In the genomic region with DNA sequence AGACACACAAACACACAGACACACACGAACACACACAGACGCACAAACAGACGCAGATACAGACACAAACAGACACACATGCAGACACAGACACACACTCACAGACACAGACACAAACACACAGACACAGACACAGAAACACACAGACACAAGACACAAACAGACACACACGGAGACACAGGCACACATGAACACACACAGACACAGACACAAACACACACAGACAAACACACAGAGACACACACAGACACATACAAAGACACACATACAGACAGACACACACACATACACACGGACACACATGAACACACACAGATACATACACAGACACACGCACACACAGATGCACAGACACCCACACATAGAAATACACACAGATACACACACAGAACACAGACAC, we compare ENCODE assay signal across 30 cellular contexts.
"Had no signal": no experiment of that assay in that cellular context is flagged by ENCODE, and none has a peak within 500 bp of the region (broad histone marks: within the 10 kb centered on the region; RNA-seq: fewer than 3 reads in every experiment).

No MANE protein-coding gene starts in this region.

- H3K27ac Mint-ChIP-seq: mesothelial cell of epicardium; natural killer cell treated with Interleukin-12 subunit alpha and Interleukin-12 subunit beta and Interleukin-15 and Interleukin-18, amount 100 ng/mL, for 72 hours; stimulated activated memory B cell treated with anti-CD40 and anti-IgM and Interleukin-4, amounts not matched to agents 10 μg/mL and 1 μg/mL and 100 μg/mL, for 72 hours had no signal

- H3K4me3 Mint-ChIP-seq: effector memory CD8-positive, alpha-beta T cell; mesothelial cell of epicardium; natural killer cell treated with Interleukin-12 subunit alpha and Interleukin-12 subunit beta and Interleukin-15 and Interleukin-18, amount 100 ng/mL, for 72 hours; stimulated activated memory B cell treated with anti-CD40 and anti-IgM and Interleukin-4, amounts not matched to agents 10 μg/mL and 1 μg/mL and 100 μg/mL, for 72 hours had no signal

- H3K36me3 ChIP-seq: gastrocnemius medialis, heart left ventricle, left lung, ovary, spleen, tibial artery, upper lobe of left lung had no signal

- H3K9me3 ChIP-seq: gastrocnemius medialis, ovary, testis had no signal

- ATAC-seq: effector memory CD8-positive, alpha-beta T cell; esophagus mucosa; gastrocnemius medialis; heart left ventricle; left lung; mucosa of descending colon; natural killer cell treated with Interleukin-12 subunit alpha and Interleukin-12 subunit beta and Interleukin-15 and Interleukin-18, amount 100 ng/mL, for 72 hours; psoas muscle; right cardiac atrium; stimulated activated memory B cell treated with anti-CD40 and anti-IgM and Interleukin-4, amounts not matched to agents 10 μg/mL and 1 μg/mL and 100 μg/mL, for 72 hours; stimulated activated naive CD8-positive, alpha-beta T cell treated with anti-CD3 and anti-CD28 coated beads, Interleukin-15, Interleukin-2, amounts not matched to agents 100 U/mL and 50 U/mL, for 24 hours had no signal

- H3K27me3 ChIP-seq: hepatocyte, ovary, testis, upper lobe of left lung had no signal

- DNase-seq: dermis blood vessel endothelial cell; effector memory CD8-positive, alpha-beta T cell; foreskin fibroblast; gastrocnemius medialis; mesenchymal stem cell; naive B cell; occipital lobe; ovary; stimulated activated CD4-positive, alpha-beta T cell treated with anti-CD3 and anti-CD28 coated beads, Interleukin-4, amount 100 ng/mL, for 4 hours; stimulated activated naive CD8-positive, alpha-beta T cell treated with anti-CD3 and anti-CD28 coated beads, Interleukin-15, Interleukin-2, amounts not matched to agents 100 U/mL and 50 U/mL, for 24 hours; substantia nigra; testis; tibial artery; upper lobe of left lung had no signal

- H3K4me3 ChIP-seq: coronary artery, gastrocnemius medialis, heart left ventricle, hepatocyte, left lung, mucosa of descending colon, ovary, psoas muscle, skin epidermis, spleen, testis, tibial artery, upper lobe of left lung had no signal

- H2AFZ ChIP-seq: hepatocyte had no signal

- FAIRE-seq: kidney, urothelium cell line had no signal

- H3K4me1 ChIP-seq: gastrocnemius medialis, heart left ventricle, left lung, psoas muscle, spleen, testis, tibial artery, upper lobe of left lung had no signal

- H3K36me3 Mint-ChIP-seq: mesothelial cell of epicardium; stimulated activated memory B cell treated with anti-CD40 and anti-IgM and Interleukin-4, amounts not matched to agents 10 μg/mL and 1 μg/mL and 100 μg/mL, for 72 hours had no signal

- H3K4me2 ChIP-seq: hepatocyte had no signal

- H3K79me2 ChIP-seq: hepatocyte had no signal

- H3K27ac ChIP-seq: coronary artery, epithelial cell of prostate, gastrocnemius medialis, heart left ventricle, hepatocyte, left lung, ovary, psoas muscle, skin epidermis, spleen, testis, tibial artery, upper lobe of left lung had no signal

- H3K4me1 Mint-ChIP-seq: mesothelial cell of epicardium; naive B cell; stimulated activated memory B cell treated with anti-CD40 and anti-IgM and Interleukin-4, amounts not matched to agents 10 μg/mL and 1 μg/mL and 100 μg/mL, for 72 hours had no signal
